Comparison of ENCODE assay signal across 32 cellular contexts in genomic region chr12:97024393-97024792, GRCh38.
"Had no signal": no experiment of that assay in that cellular context is flagged by ENCODE, and none has a peak within 500 bp of the region (broad histone marks: within the 10 kb centered on the region; RNA-seq: fewer than 3 reads in every experiment).

No MANE protein-coding gene starts in this region.

- H3K36me3 Mint-ChIP-seq: activated naive CD4-positive, alpha-beta T cell treated with anti-CD3 and anti-CD28 coated beads, Interleukin-2, amount 50 U/mL, for 24 hours; activated naive CD8-positive, alpha-beta T cell treated with anti-CD3 and anti-CD28 coated beads for 36 hours; brain; WTC11 had no signal

- H3K4me1 Mint-ChIP-seq: activated CD4-positive, alpha-beta T cell treated with anti-CD3 and anti-CD28 coated beads, Interleukin-2, amount 10 ng/mL, durations not matched to agents 7 days and 5 days; activated naive CD4-positive, alpha-beta T cell treated with anti-CD3 and anti-CD28 coated beads, Interleukin-2, amount 50 U/mL, for 24 hours; activated naive CD8-positive, alpha-beta T cell treated with anti-CD3 and anti-CD28 coated beads for 36 hours; activated naive CD8-positive, alpha-beta T cell treated with anti-CD3 and anti-CD28 coated beads, Interleukin-2, amount 50 U/mL, for 24 hours; T-helper 17 cell had no signal

- H3K4me3 Mint-ChIP-seq: activated CD4-positive, alpha-beta T cell treated with anti-CD3 and anti-CD28 coated beads, Interleukin-2, amount 10 ng/mL, durations not matched to agents 7 days and 5 days; activated CD8-positive, alpha-beta T cell treated with anti-CD3 and anti-CD28 coated beads for 36 hours; activated naive CD4-positive, alpha-beta T cell treated with anti-CD3 and anti-CD28 coated beads for 36 hours; activated naive CD4-positive, alpha-beta T cell treated with anti-CD3 and anti-CD28 coated beads, Interleukin-2, amount 50 U/mL, for 24 hours; activated naive CD8-positive, alpha-beta T cell treated with anti-CD3 and anti-CD28 coated beads for 36 hours; activated naive CD8-positive, alpha-beta T cell treated with anti-CD3 and anti-CD28 coated beads, Interleukin-2, amount 50 U/mL, for 24 hours; activated T-cell treated with anti-CD3 and anti-CD28 coated beads, Interleukin-2, amount 50 U/mL, for 4 hours; activated T-helper 1 cell treated with anti-CD3 and anti-CD28 coated beads, Interleukin-12 subunit alpha, Interleukin-12 subunit beta, Interleukin-2, Interleukin-4 antibody, amounts not matched to agents 30 ng/mL and 10 ng/mL and 1 ng/mL, durations not matched to agents 14 hours and 24 hours and 36 hours; brain; T-helper 17 cell; WTC11 had no signal

- H3K27me3 Mint-ChIP-seq: activated naive CD4-positive, alpha-beta T cell treated with anti-CD3 and anti-CD28 coated beads, Interleukin-2, amount 50 U/mL, for 24 hours; activated naive CD8-positive, alpha-beta T cell treated with anti-CD3 and anti-CD28 coated beads for 36 hours; activated naive CD8-positive, alpha-beta T cell treated with anti-CD3 and anti-CD28 coated beads, Interleukin-2, amount 50 U/mL, for 24 hours; brain had no signal

- DNase-seq: activated CD4-positive, alpha-beta T cell treated with anti-CD3 and anti-CD28 coated beads for 1 hour; activated CD4-positive, alpha-beta T cell treated with anti-CD3 and anti-CD28 coated beads for 4 hours; activated CD4-positive, alpha-beta T cell treated with anti-CD3 and anti-CD28 coated beads, Interleukin-2, amount 10 ng/mL, durations not matched to agents 7 days and 5 days; activated CD4-positive, alpha-beta T cell treated with anti-CD3 and anti-CD28 coated beads, Interleukin-2, amount 50 U/mL, for 4 hours; activated CD8-positive, alpha-beta memory T cell treated with anti-CD3 and anti-CD28 coated beads for 24 hours; activated CD8-positive, alpha-beta T cell treated with anti-CD3 and anti-CD28 coated beads for 36 hours; activated effector memory CD4-positive, alpha-beta T cell treated with anti-CD3 and anti-CD28 coated beads, Interleukin-2, amount 50 U/mL, for 16 hours; activated naive CD4-positive, alpha-beta T cell treated with anti-CD3 and anti-CD28 coated beads for 36 hours; activated naive CD8-positive, alpha-beta T cell treated with anti-CD3 and anti-CD28 coated beads for 36 hours; activated naive CD8-positive, alpha-beta T cell treated with anti-CD3 and anti-CD28 coated beads, Interleukin-2, amount 50 U/mL, for 24 hours; activated T-cell treated with anti-CD3 and anti-CD28 coated beads, Interleukin-2, amount 50 U/mL, for 4 hours; adrenal gland; amygdala; central memory CD4-positive, alpha-beta T cell; cerebellar nuclear complex; colonic mucosa; effector CD8-positive, alpha-beta T cell; esophagus squamous epithelium; foreskin melanocyte; heart right ventricle; T-helper 1 cell; T-helper 17 cell had no signal

- H3K4me3 ChIP-seq: adrenal gland, ascending aorta, breast epithelium, cardiac muscle cell, colonic mucosa, esophagus squamous epithelium, gastroesophageal sphincter, heart right ventricle, hepatocyte had no signal

- H3K27ac Mint-ChIP-seq: activated CD4-positive, alpha-beta T cell treated with anti-CD3 and anti-CD28 coated beads, Interleukin-2, amount 10 ng/mL, durations not matched to agents 7 days and 5 days; activated CD8-positive, alpha-beta T cell treated with anti-CD3 and anti-CD28 coated beads for 36 hours; activated naive CD4-positive, alpha-beta T cell treated with anti-CD3 and anti-CD28 coated beads for 36 hours; activated naive CD4-positive, alpha-beta T cell treated with anti-CD3 and anti-CD28 coated beads, Interleukin-2, amount 50 U/mL, for 24 hours; activated naive CD8-positive, alpha-beta T cell treated with anti-CD3 and anti-CD28 coated beads for 36 hours; activated naive CD8-positive, alpha-beta T cell treated with anti-CD3 and anti-CD28 coated beads, Interleukin-2, amount 50 U/mL, for 24 hours; activated T-helper 1 cell treated with anti-CD3 and anti-CD28 coated beads, Interleukin-12 subunit alpha, Interleukin-12 subunit beta, Interleukin-2, Interleukin-4 antibody, amounts not matched to agents 30 ng/mL and 10 ng/mL and 1 ng/mL, durations not matched to agents 14 hours and 24 hours and 36 hours; activated T-helper 2 cell treated with anti-CD3 and anti-CD28 coated beads, Interferon-gamma antibody, Interleukin-2, Interleukin-4, amounts not matched to agents 10 μg/mL and 5 μg/mL and 100 μg/mL, durations not matched to agents 14 hours and 24 hours and 36 hours; T-helper 17 cell; WTC11 had no signal

- H3K9me3 Mint-ChIP-seq: activated CD4-positive, alpha-beta T cell treated with anti-CD3 and anti-CD28 coated beads, Interleukin-2, amount 10 ng/mL, durations not matched to agents 7 days and 5 days; activated CD8-positive, alpha-beta T cell treated with anti-CD3 and anti-CD28 coated beads for 36 hours; activated naive CD4-positive, alpha-beta T cell treated with anti-CD3 and anti-CD28 coated beads for 36 hours; activated naive CD4-positive, alpha-beta T cell treated with anti-CD3 and anti-CD28 coated beads, Interleukin-2, amount 50 U/mL, for 24 hours; activated naive CD8-positive, alpha-beta T cell treated with anti-CD3 and anti-CD28 coated beads for 36 hours; activated naive CD8-positive, alpha-beta T cell treated with anti-CD3 and anti-CD28 coated beads, Interleukin-2, amount 50 U/mL, for 24 hours; activated T-cell treated with anti-CD3 and anti-CD28 coated beads, Interleukin-2, amount 50 U/mL, for 4 hours; activated T-helper 1 cell treated with anti-CD3 and anti-CD28 coated beads, Interleukin-12 subunit alpha, Interleukin-12 subunit beta, Interleukin-2, Interleukin-4 antibody, amounts not matched to agents 30 ng/mL and 10 ng/mL and 1 ng/mL, durations not matched to agents 14 hours and 24 hours and 36 hours; activated T-helper 2 cell treated with anti-CD3 and anti-CD28 coated beads, Interferon-gamma antibody, Interleukin-2, Interleukin-4, amounts not matched to agents 10 μg/mL and 5 μg/mL and 100 μg/mL, durations not matched to agents 14 hours and 24 hours and 36 hours; brain had no signal
